ENCODE assay signal across 2 cellular contexts in genomic region chr10:102400061-102400460, GRCh38.
A peak's percentile ranks its signal among the peaks of the same experiment; 100 is the strongest.
TF ChIP-seq lines count a peak whose summit lies in the region.

No MANE protein-coding gene starts in this region.

TF ChIP-seq in HepG2, 621 proteins besides CTCF, POLR2A, EP300 and RAD21:
- TF ChIP-seq, protein P1, sequence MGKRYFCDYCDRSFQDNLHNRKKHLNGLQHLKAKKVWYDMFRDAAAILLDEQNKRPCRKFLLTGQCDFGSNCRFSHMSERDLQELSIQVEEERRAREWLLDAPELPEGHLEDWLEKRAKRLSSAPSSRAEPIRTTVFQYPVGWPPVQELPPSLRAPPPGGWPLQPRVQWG (CRISPR knock-in tag; IDR thresholded peaks at IDR 0.05; ENCODE audit: borderline replicate concordance, low read depth): no peak
- TF ChIP-seq HMG20B (CRISPR knock-in tag; conservative IDR thresholded peaks at IDR 0.05) (no peak), ZC3H4 (CRISPR knock-in tag; IDR thresholded peaks at IDR 0.05; ENCODE audit: borderline replicate concordance) (no peak), ARNTL (CRISPR knock-in tag; IDR thresholded peaks at IDR 0.05) (0 out of 2 replicates have a peak, but pooled peaks have one; percentile 1), AGO1 (IDR thresholded peaks at IDR 0.05; ENCODE audit: low read depth, low read length, poor library complexity, severe bottlenecking) (no peak), ZNF672 (CRISPR knock-in tag; IDR thresholded peaks at IDR 0.05) (no peak)
- TF ChIP-seq, protein P2, sequence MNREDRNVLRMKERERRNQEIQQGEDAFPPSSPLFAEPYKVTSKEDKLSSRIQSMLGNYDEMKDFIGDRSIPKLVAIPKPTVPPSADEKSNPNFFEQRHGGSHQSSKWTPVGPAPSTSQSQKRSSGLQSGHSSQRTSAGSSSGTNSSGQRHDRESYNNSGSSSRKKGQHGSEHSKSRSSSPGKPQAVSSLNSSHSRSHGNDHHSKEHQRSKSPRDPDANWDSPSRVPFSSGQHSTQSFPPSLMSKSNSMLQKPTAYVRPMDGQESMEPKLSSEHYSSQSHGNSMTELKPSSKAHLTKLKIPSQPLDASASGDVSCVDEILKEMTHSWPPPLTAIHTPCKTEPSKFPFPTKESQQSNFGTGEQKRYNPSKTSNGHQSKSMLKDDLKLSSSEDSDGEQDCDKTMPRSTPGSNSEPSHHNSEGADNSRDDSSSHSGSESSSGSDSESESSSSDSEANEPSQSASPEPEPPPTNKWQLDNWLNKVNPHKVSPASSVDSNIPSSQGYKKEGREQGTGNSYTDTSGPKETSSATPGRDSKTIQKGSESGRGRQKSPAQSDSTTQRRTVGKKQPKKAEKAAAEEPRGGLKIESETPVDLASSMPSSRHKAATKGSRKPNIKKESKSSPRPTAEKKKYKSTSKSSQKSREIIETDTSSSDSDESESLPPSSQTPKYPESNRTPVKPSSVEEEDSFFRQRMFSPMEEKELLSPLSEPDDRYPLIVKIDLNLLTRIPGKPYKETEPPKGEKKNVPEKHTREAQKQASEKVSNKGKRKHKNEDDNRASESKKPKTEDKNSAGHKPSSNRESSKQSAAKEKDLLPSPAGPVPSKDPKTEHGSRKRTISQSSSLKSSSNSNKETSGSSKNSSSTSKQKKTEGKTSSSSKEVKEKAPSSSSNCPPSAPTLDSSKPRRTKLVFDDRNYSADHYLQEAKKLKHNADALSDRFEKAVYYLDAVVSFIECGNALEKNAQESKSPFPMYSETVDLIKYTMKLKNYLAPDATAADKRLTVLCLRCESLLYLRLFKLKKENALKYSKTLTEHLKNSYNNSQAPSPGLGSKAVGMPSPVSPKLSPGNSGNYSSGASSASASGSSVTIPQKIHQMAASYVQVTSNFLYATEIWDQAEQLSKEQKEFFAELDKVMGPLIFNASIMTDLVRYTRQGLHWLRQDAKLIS (CRISPR knock-in tag; IDR thresholded peaks at IDR 0.05): no peak
- TF ChIP-seq, protein P3, sequence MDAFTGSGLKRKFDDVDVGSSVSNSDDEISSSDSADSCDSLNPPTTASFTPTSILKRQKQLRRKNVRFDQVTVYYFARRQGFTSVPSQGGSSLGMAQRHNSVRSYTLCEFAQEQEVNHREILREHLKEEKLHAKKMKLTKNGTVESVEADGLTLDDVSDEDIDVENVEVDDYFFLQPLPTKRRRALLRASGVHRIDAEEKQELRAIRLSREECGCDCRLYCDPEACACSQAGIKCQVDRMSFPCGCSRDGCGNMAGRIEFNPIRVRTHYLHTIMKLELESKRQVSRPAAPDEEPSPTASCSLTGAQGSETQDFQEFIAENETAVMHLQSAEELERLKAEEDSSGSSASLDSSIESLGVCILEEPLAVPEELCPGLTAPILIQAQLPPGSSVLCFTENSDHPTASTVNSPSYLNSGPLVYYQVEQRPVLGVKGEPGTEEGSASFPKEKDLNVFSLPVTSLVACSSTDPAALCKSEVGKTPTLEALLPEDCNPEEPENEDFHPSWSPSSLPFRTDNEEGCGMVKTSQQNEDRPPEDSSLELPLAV (CRISPR knock-in tag; conservative IDR thresholded peaks at IDR 0.05; ENCODE audit: low read depth): no peak

TF ChIP-seq in WTC11, 78 proteins besides CTCF, POLR2A, EP300 and RAD21:
- TF ChIP-seq CREM (CRISPR knock-in tag; IDR thresholded peaks at IDR 0.05) (no peak), PREB (CRISPR knock-in tag; IDR thresholded peaks at IDR 0.05; ENCODE audit: borderline replicate concordance) (no peak), ATF6 (CRISPR knock-in tag; IDR thresholded peaks at IDR 0.05) (no peak), HMGA2 (CRISPR knock-in tag; IDR thresholded peaks at IDR 0.05) (no peak), GRHL2 (CRISPR knock-in tag; IDR thresholded peaks at IDR 0.05; ENCODE audit: insufficient replicate concordance, severe bottlenecking) (no peak), FOXP4 (CRISPR knock-in tag; IDR thresholded peaks at IDR 0.05) (no peak), TP53 (CRISPR knock-in tag; IDR thresholded peaks at IDR 0.05) (no peak), SP1 (CRISPR knock-in tag; conservative IDR thresholded peaks at IDR 0.05) (no peak), MYBL2 (CRISPR knock-in tag; IDR thresholded peaks at IDR 0.05) (no peak), CREB1 (CRISPR knock-in tag; IDR thresholded peaks at IDR 0.05) (no peak)
- TF ChIP-seq, protein P4, sequence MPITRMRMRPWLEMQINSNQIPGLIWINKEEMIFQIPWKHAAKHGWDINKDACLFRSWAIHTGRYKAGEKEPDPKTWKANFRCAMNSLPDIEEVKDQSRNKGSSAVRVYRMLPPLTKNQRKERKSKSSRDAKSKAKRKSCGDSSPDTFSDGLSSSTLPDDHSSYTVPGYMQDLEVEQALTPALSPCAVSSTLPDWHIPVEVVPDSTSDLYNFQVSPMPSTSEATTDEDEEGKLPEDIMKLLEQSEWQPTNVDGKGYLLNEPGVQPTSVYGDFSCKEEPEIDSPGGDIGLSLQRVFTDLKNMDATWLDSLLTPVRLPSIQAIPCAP (CRISPR knock-in tag; IDR thresholded peaks at IDR 0.05): no peak
- TF ChIP-seq, protein P5, sequence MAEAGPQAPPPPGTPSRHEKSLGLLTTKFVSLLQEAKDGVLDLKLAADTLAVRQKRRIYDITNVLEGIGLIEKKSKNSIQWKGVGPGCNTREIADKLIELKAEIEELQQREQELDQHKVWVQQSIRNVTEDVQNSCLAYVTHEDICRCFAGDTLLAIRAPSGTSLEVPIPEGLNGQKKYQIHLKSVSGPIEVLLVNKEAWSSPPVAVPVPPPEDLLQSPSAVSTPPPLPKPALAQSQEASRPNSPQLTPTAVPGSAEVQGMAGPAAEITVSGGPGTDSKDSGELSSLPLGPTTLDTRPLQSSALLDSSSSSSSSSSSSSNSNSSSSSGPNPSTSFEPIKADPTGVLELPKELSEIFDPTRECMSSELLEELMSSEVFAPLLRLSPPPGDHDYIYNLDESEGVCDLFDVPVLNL (CRISPR knock-in tag; IDR thresholded peaks at IDR 0.05; ENCODE audit: borderline replicate concordance, low read depth): no peak
- TF ChIP-seq, protein P6, sequence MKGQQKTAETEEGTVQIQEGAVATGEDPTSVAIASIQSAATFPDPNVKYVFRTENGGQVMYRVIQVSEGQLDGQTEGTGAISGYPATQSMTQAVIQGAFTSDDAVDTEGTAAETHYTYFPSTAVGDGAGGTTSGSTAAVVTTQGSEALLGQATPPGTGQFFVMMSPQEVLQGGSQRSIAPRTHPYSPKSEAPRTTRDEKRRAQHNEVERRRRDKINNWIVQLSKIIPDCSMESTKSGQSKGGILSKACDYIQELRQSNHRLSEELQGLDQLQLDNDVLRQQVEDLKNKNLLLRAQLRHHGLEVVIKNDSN (CRISPR knock-in tag; IDR thresholded peaks at IDR 0.05): no peak
- TF ChIP-seq, protein P7, sequence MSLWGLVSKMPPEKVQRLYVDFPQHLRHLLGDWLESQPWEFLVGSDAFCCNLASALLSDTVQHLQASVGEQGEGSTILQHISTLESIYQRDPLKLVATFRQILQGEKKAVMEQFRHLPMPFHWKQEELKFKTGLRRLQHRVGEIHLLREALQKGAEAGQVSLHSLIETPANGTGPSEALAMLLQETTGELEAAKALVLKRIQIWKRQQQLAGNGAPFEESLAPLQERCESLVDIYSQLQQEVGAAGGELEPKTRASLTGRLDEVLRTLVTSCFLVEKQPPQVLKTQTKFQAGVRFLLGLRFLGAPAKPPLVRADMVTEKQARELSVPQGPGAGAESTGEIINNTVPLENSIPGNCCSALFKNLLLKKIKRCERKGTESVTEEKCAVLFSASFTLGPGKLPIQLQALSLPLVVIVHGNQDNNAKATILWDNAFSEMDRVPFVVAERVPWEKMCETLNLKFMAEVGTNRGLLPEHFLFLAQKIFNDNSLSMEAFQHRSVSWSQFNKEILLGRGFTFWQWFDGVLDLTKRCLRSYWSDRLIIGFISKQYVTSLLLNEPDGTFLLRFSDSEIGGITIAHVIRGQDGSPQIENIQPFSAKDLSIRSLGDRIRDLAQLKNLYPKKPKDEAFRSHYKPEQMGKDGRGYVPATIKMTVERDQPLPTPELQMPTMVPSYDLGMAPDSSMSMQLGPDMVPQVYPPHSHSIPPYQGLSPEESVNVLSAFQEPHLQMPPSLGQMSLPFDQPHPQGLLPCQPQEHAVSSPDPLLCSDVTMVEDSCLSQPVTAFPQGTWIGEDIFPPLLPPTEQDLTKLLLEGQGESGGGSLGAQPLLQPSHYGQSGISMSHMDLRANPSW (CRISPR knock-in tag; conservative IDR thresholded peaks at IDR 0.05; ENCODE audit: low read depth): no peak
- TF ChIP-seq, protein P8, sequence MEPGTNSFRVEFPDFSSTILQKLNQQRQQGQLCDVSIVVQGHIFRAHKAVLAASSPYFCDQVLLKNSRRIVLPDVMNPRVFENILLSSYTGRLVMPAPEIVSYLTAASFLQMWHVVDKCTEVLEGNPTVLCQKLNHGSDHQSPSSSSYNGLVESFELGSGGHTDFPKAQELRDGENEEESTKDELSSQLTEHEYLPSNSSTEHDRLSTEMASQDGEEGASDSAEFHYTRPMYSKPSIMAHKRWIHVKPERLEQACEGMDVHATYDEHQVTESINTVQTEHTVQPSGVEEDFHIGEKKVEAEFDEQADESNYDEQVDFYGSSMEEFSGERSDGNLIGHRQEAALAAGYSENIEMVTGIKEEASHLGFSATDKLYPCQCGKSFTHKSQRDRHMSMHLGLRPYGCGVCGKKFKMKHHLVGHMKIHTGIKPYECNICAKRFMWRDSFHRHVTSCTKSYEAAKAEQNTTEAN (CRISPR knock-in tag; IDR thresholded peaks at IDR 0.05): no peak
TF ChIP-seq in WTC11: peak in this region for 0.
